In genomic region chr15:55685292-55685691, GRCh38 we compare ENCODE assay signal across 12 cellular contexts. TPM values are rescaled to one million over a fixed set of nuclear protein-coding genes. Genes with fewer than 3 reads are reported as not detected.
DNase-seq lines count a peak whose midpoint lies in the region; ATAC-seq and TF ChIP-seq lines count a peak whose summit lies in the region.
"Had no signal": no experiment of that assay in that cellular context is flagged by ENCODE, and none has a peak within 500 bp of the region (broad histone marks: within the 10 kb centered on the region; RNA-seq: fewer than 3 reads in every experiment).

No MANE protein-coding gene starts in this region.

- DNase-seq in activated CD4-positive, CD25-positive, alpha-beta regulatory T cell treated with anti-CD3 and anti-CD28 coated beads, Interleukin-2, amount 50 U/mL, for 72 hours = no peak
- no peak for DNase-seq in omental fat pad (ENCODE audit: low spot score)
- DNase-seq in activated naive CD4-positive, alpha-beta T cell treated with anti-CD3 and anti-CD28 coated beads for 36 hours = no peak
- DNase-seq in hippocampal formation (lab: John Stamatoyannopoulos, UW) = no peak
- DNase-seq in left ventricle myocardium inferior = no peak
- DNase-seq: activated CD8-positive, alpha-beta T cell treated with anti-CD3 and anti-CD28 coated beads, Interleukin-2, amount 10 ng/mL, durations not matched to agents 7 days and 5 days; glutamatergic neuron; thyroid gland had no signal

- peaks cover 6% of the 10 kb centered on the region for H3K27me3 Mint-ChIP-seq in activated naive CD4-positive, alpha-beta T cell treated with anti-CD3 and anti-CD28 coated beads for 36 hours (ENCODE audit: low read depth)

- no peak overlapping the region for H3K4me3 Mint-ChIP-seq in activated naive CD4-positive, alpha-beta T cell treated with anti-CD3 and anti-CD28 coated beads for 36 hours
- H3K4me3 Mint-ChIP-seq: activated CD8-positive, alpha-beta T cell treated with anti-CD3 and anti-CD28 coated beads, Interleukin-2, amount 10 ng/mL, durations not matched to agents 7 days and 5 days had no signal

- CTCF ChIA-PET in activated naive CD4-positive, alpha-beta T cell treated with anti-CD3 and anti-CD28 coated beads for 36 hours (lab: Charles Lee) = no interaction called here

- no peak overlapping the region for H3K4me3 ChIP-seq in left ventricle myocardium inferior
- H3K4me3 ChIP-seq: K562, thyroid gland had no signal

- no peaks in the 10 kb centered on the region for H3K9me3 ChIP-seq in left ventricle myocardium inferior (replicated peaks)
- H3K9me3 ChIP-seq: thyroid gland had no signal

- H3K36me3 Mint-ChIP-seq in activated naive CD4-positive, alpha-beta T cell treated with anti-CD3 and anti-CD28 coated beads for 36 hours (ENCODE audit: low read depth) = no peaks in the 10 kb centered on the region

- intact Hi-C loops in activated naive CD4-positive, alpha-beta T cell treated with anti-CD3 and anti-CD28 coated beads for 36 hours (cut with micrococcal nuclease) = no loop called here
- intact Hi-C loops in left ventricle myocardium inferior (cut with micrococcal nuclease) = no loop called here

- TF ChIP-seq CTCF in omental fat pad (IDR thresholded peaks at IDR 0.05) (no peak), left ventricle myocardium inferior (IDR thresholded peaks at IDR 0.05; ENCODE audit: borderline replicate concordance) (no peak)

- no peak overlapping the region for H3K27ac ChIP-seq in left ventricle myocardium inferior (replicated peaks)
- H3K27ac ChIP-seq: thyroid gland had no signal

- no peak overlapping the region for H3K27ac Mint-ChIP-seq in activated naive CD4-positive, alpha-beta T cell treated with anti-CD3 and anti-CD28 coated beads for 36 hours
- H3K27ac Mint-ChIP-seq: activated CD8-positive, alpha-beta T cell treated with anti-CD3 and anti-CD28 coated beads, Interleukin-2, amount 10 ng/mL, durations not matched to agents 7 days and 5 days had no signal

- no peaks in the 10 kb centered on the region for H3K36me3 ChIP-seq in left ventricle myocardium inferior
- H3K36me3 ChIP-seq: thyroid gland had no signal

- peaks cover 4% of the 10 kb centered on the region for H3K4me1 Mint-ChIP-seq in activated naive CD4-positive, alpha-beta T cell treated with anti-CD3 and anti-CD28 coated beads for 36 hours (ENCODE audit: low read depth)

- H3K4me1 ChIP-seq in left ventricle myocardium inferior = no peaks in the 10 kb centered on the region
- H3K4me1 ChIP-seq: thyroid gland had no signal

- no peaks in the 10 kb centered on the region for H3K27me3 ChIP-seq in left ventricle myocardium inferior (ENCODE audit: low read depth)
- H3K27me3 ChIP-seq: thyroid gland had no signal

- H3K9me3 Mint-ChIP-seq in activated naive CD4-positive, alpha-beta T cell treated with anti-CD3 and anti-CD28 coated beads for 36 hours = no peaks in the 10 kb centered on the region

- ATAC-seq in activated CD4-positive, CD25-positive, alpha-beta regulatory T cell treated with anti-CD3 and anti-CD28 coated beads, Interleukin-2, amount 50 U/mL, for 24 hours = peak; percentile 53 to 66
- peak; percentile 82 for ATAC-seq in HG02588 (IDR thresholded peaks at IDR 0.05; ENCODE audit: unreplicated experiment)
- ATAC-seq in HG03571 (IDR thresholded peaks at IDR 0.05; ENCODE audit: unreplicated experiment) = peak; percentile 70
- peak; percentile 77 for ATAC-seq in omental fat pad (ENCODE audit: low FRiP score)
- ATAC-seq: activated CD8-positive, alpha-beta T cell treated with anti-CD3 and anti-CD28 coated beads, Interleukin-2, amount 10 ng/mL, durations not matched to agents 7 days and 5 days; K562 had no signal

RNA-seq across cellular contexts. Expression of gene PRTG, which starts 57.7 kb away (rescaled TPM):
- total RNA-seq in omental fat pad (1 to 10 TPM; 1.8 to 6.8 (median 2.9) TPM), left ventricle myocardium inferior (0.69 TPM)
- total RNA-seq in activated naive CD4-positive, alpha-beta T cell treated with anti-CD3 and anti-CD28 coated beads for 36 hours = not detected
- total RNA-seq: activated CD8-positive, alpha-beta T cell treated with anti-CD3 and anti-CD28 coated beads, Interleukin-2, amount 10 ng/mL, durations not matched to agents 7 days and 5 days had no signal
